Comparison of ENCODE assay signal across 2 cellular contexts in the genomic region with DNA sequence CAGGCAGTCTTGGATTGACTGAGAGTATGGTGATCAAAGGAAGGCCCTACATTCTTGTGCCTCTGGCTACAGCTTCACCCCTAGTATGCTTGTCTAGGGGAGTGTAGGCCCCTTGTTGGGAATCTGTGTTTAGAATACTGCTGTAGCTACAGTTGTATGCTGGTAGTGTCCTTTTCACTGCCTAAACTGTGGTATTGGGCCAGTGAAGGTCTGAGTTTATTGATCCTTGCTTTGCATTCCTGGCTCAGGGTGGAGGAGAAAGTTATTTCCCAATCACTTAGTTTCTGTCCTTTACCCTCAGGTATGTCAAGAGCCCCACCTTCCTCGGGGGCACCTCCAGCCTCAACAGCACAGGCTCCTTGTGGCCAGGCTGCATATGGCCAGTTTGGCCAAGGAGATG.
A peak's percentile ranks its signal among the peaks of the same experiment; 100 is the strongest.
TF ChIP-seq lines count a peak whose summit lies in the region.

No MANE protein-coding gene starts in this region.

TF ChIP-seq in GM12878, 131 proteins besides CTCF, POLR2A, EP300 and RAD21:
- no peak for TF ChIP-seq USF2 (IDR thresholded peaks at IDR 0.05; ENCODE audit: borderline replicate concordance, low read depth, low read length)
- no peak for TF ChIP-seq NKRF (conservative IDR thresholded peaks at IDR 0.05)
- no peak for TF ChIP-seq GABPA (IDR thresholded peaks at IDR 0.05; ENCODE audit: low read depth)
- TF ChIP-seq CHD4 (IDR thresholded peaks at IDR 0.05) = no peak
- TF ChIP-seq, protein P1, sequence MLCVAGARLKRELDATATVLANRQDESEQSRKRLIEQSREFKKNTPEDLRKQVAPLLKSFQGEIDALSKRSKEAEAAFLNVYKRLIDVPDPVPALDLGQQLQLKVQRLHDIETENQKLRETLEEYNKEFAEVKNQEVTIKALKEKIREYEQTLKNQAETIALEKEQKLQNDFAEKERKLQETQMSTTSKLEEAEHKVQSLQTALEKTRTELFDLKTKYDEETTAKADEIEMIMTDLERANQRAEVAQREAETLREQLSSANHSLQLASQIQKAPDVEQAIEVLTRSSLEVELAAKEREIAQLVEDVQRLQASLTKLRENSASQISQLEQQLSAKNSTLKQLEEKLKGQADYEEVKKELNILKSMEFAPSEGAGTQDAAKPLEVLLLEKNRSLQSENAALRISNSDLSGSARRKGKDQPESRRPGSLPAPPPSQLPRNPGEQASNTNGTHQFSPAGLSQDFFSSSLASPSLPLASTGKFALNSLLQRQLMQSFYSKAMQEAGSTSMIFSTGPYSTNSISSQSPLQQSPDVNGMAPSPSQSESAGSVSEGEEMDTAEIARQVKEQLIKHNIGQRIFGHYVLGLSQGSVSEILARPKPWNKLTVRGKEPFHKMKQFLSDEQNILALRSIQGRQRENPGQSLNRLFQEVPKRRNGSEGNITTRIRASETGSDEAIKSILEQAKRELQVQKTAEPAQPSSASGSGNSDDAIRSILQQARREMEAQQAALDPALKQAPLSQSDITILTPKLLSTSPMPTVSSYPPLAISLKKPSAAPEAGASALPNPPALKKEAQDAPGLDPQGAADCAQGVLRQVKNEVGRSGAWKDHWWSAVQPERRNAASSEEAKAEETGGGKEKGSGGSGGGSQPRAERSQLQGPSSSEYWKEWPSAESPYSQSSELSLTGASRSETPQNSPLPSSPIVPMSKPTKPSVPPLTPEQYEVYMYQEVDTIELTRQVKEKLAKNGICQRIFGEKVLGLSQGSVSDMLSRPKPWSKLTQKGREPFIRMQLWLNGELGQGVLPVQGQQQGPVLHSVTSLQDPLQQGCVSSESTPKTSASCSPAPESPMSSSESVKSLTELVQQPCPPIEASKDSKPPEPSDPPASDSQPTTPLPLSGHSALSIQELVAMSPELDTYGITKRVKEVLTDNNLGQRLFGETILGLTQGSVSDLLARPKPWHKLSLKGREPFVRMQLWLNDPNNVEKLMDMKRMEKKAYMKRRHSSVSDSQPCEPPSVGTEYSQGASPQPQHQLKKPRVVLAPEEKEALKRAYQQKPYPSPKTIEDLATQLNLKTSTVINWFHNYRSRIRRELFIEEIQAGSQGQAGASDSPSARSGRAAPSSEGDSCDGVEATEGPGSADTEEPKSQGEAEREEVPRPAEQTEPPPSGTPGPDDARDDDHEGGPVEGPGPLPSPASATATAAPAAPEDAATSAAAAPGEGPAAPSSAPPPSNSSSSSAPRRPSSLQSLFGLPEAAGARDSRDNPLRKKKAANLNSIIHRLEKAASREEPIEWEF (IDR thresholded peaks at IDR 0.05; ENCODE audit: insufficient replicate concordance, low read depth, low read length) = no peak
- no peak for TF ChIP-seq NFIC (IDR thresholded peaks at IDR 0.05; ENCODE audit: low read depth, low read length)
- no peak for TF ChIP-seq PML (IDR thresholded peaks at IDR 0.05; ENCODE audit: low read length)
- no peak for TF ChIP-seq MAX (IDR thresholded peaks at IDR 0.05; ENCODE audit: low read depth, low read length)
- no peak for TF ChIP-seq ZNF384 (IDR thresholded peaks at IDR 0.05; ENCODE audit: borderline replicate concordance, low read depth, low read length)
- TF ChIP-seq BHLHE40 (IDR thresholded peaks at IDR 0.05; ENCODE audit: borderline replicate concordance in 1 of 2, low read depth in 2 of 2, low read length in 1 of 2) = no peak
TF ChIP-seq in GM12878: peak in this region for 0.

TF ChIP-seq in HepG2, 621 proteins besides CTCF, POLR2A, EP300 and RAD21:
- TF ChIP-seq FOXA1 (IDR thresholded peaks at IDR 0.05) = no peak
- TF ChIP-seq FOXA1 (CRISPR knock-in tag; IDR thresholded peaks at IDR 0.05) = no peak
- TF ChIP-seq, protein P2, sequence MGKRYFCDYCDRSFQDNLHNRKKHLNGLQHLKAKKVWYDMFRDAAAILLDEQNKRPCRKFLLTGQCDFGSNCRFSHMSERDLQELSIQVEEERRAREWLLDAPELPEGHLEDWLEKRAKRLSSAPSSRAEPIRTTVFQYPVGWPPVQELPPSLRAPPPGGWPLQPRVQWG (CRISPR knock-in tag; IDR thresholded peaks at IDR 0.05; ENCODE audit: borderline replicate concordance, low read depth) = no peak
- no peak for TF ChIP-seq REL (CRISPR knock-in tag; conservative IDR thresholded peaks at IDR 0.05)
- peak; percentile 31 for TF ChIP-seq TEAD3 (CRISPR knock-in tag; optimal IDR thresholded peaks at IDR 0.05; ENCODE audit: borderline replicate concordance)
- TF ChIP-seq, protein P3, sequence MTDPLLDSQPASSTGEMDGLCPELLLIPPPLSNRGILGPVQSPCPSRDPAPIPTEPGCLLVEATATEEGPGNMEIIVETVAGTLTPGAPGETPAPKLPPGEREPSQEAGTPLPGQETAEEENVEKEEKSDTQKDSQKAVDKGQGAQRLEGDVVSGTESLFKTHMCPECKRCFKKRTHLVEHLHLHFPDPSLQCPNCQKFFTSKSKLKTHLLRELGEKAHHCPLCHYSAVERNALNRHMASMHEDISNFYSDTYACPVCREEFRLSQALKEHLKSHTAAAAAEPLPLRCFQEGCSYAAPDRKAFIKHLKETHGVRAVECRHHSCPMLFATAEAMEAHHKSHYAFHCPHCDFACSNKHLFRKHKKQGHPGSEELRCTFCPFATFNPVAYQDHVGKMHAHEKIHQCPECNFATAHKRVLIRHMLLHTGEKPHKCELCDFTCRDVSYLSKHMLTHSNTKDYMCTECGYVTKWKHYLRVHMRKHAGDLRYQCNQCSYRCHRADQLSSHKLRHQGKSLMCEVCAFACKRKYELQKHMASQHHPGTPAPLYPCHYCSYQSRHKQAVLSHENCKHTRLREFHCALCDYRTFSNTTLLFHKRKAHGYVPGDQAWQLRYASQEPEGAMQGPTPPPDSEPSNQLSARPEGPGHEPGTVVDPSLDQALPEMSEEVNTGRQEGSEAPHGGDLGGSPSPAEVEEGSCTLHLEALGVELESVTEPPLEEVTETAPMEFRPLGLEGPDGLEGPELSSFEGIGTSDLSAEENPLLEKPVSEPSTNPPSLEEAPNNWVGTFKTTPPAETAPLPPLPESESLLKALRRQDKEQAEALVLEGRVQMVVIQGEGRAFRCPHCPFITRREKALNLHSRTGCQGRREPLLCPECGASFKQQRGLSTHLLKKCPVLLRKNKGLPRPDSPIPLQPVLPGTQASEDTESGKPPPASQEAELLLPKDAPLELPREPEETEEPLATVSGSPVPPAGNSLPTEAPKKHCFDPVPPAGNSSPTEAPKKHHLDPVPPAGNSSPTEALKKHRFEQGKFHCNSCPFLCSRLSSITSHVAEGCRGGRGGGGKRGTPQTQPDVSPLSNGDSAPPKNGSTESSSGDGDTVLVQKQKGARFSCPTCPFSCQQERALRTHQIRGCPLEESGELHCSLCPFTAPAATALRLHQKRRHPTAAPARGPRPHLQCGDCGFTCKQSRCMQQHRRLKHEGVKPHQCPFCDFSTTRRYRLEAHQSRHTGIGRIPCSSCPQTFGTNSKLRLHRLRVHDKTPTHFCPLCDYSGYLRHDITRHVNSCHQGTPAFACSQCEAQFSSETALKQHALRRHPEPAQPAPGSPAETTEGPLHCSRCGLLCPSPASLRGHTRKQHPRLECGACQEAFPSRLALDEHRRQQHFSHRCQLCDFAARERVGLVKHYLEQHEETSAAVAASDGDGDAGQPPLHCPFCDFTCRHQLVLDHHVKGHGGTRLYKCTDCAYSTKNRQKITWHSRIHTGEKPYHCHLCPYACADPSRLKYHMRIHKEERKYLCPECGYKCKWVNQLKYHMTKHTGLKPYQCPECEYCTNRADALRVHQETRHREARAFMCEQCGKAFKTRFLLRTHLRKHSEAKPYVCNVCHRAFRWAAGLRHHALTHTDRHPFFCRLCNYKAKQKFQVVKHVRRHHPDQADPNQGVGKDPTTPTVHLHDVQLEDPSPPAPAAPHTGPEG (CRISPR knock-in tag; IDR thresholded peaks at IDR 0.05) = no peak
- TF ChIP-seq, protein P4, sequence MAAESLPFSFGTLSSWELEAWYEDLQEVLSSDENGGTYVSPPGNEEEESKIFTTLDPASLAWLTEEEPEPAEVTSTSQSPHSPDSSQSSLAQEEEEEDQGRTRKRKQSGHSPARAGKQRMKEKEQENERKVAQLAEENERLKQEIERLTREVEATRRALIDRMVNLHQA (CRISPR knock-in tag; IDR thresholded peaks at IDR 0.05) = no peak
